ENCODE assay signal across 1 cellular context in the genomic region with DNA sequence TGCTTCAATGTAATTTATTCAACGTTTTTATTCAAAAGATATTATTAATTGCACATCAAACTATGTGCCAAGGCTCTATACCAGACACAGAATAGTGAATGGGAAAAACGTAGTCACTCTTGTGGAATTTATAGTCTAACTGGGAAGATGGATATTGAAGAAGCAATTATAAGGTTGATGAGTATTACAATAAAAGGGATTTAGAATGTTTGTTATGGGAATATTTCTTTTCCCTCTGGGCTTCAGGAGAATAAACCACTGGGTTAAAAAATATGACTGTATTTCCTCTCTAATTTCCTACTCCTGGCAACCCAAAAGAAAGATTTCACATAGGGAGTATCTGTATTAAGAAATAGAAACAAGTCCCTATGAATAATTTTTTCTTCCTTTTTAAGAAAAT.
TF ChIP-seq lines count a peak whose summit lies in the region.

No MANE protein-coding gene starts in this region.

TF ChIP-seq in endothelial cell of umbilical vein, 7 proteins besides CTCF, POLR2A, EP300 and RAD21:
- TF ChIP-seq MAX (IDR thresholded peaks at IDR 0.05; ENCODE audit: insufficient read depth, insufficient read length) = no peak
- no peak for TF ChIP-seq POLR2AphosphoS5 (IDR thresholded peaks at IDR 0.05; ENCODE audit: insufficient read depth, low read depth, low read length)
- TF ChIP-seq JUN (IDR thresholded peaks at IDR 0.05; ENCODE audit: borderline replicate concordance, insufficient read depth, insufficient read length, low read depth) = no peak
- no peak for TF ChIP-seq FOS (IDR thresholded peaks at IDR 0.05; ENCODE audit: borderline replicate concordance, insufficient read depth, low read length)
- no peak for TF ChIP-seq MYC (IDR thresholded peaks at IDR 0.05; ENCODE audit: low read depth, low read length)
- no peak for TF ChIP-seq EZH2 (IDR thresholded peaks at IDR 0.05; ENCODE audit: borderline replicate concordance, low read depth, low read length, severe bottlenecking)
- TF ChIP-seq GATA2 (IDR thresholded peaks at IDR 0.05; ENCODE audit: insufficient read depth, insufficient read length, low read depth, low read length) = no peak
